ENCODE assay signal across 26 cellular contexts in genomic region chr4:44961001-44961755, GRCh38.
"Had no signal": no experiment of that assay in that cellular context is flagged by ENCODE, and none has a peak within 500 bp of the region (broad histone marks: within the 10 kb centered on the region; RNA-seq: fewer than 3 reads in every experiment).

No MANE protein-coding gene starts in this region.

- ATAC-seq: activated naive CD8-positive, alpha-beta T cell treated with anti-CD3 and anti-CD28 coated beads, Interleukin-2, amount 50 U/mL, for 24 hours; K562; Panc1 had no signal

- H3K27ac ChIP-seq: VCaP had no signal

- H3K4me3 ChIP-seq: K562 had no signal

- DNase-seq: activated B cell treated with CpG ODN at 0.5 μM for 24 hours; activated CD4-positive, alpha-beta memory T cell treated with anti-CD3 and anti-CD28 coated beads for 36 hours; activated CD4-positive, alpha-beta T cell treated with anti-CD3 and anti-CD28 coated beads for 4 hours; activated CD4-positive, alpha-beta T cell treated with anti-CD3 and anti-CD28 coated beads, Interleukin-2, amount 50 U/mL, for 1 hour; activated CD4-positive, CD25-positive, alpha-beta regulatory T cell treated with anti-CD3 and anti-CD28 coated beads, Interleukin-2, amount 50 U/mL, for 72 hours; activated CD8-positive, alpha-beta memory T cell treated with anti-CD3 and anti-CD28 coated beads, Interleukin-2, amount 50 U/mL, for 48 hours; activated effector memory CD4-positive, alpha-beta T cell treated with Interleukin-2 at 50 U/mL for 16 hours; activated naive CD4-positive, alpha-beta T cell treated with anti-CD3 and anti-CD28 coated beads, Interleukin-2, amount 10 ng/mL, durations not matched to agents 7 days and 5 days; activated naive CD8-positive, alpha-beta T cell treated with anti-CD3 and anti-CD28 coated beads, Interleukin-2, amount 50 U/mL, for 24 hours; activated T-cell treated with anti-CD3 and anti-CD28 coated beads, Interleukin-2, amount 50 U/mL, for 48 hours; anterior cingulate cortex; NCI-H1105; NCI-H1417 treated with DMSO at 0.1 percent for 48 hours; NCI-H187 treated with DMSO at 0.1 percent for 48 hours; NCI-H2081; NCI-H226; NCI-H446 treated with DMSO at 0.1 percent for 48 hours; NCI-H524 treated with DMSO at 0.1 percent for 48 hours; Right ventricle myocardium superior; SW 1271; T-helper 1 cell; T-helper 2 cell; T-helper 9 cell had no signal

- FAIRE-seq: K562 had no signal
